In the genomic region with DNA sequence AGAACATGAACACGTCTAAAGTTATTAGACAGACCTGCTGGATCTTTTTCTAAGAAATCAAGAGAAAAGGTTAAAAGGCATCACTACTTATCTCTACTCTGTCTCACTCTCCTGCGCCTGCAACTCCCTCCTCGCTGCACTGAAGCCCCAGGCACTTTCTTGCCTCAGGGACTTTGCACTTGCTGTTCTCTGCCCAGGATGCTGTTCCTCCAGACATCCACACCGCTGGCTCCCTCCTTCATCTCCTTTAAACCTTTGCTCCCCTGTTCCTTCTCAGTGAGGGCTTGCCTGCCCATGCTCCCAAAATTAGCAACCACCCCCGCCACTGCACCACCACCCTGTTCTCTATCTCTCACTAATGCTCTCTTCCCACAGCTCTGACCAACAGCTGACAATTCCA, we compare ENCODE assay signal across 5 cellular contexts.
"Had no signal": no experiment of that assay in that cellular context is flagged by ENCODE, and none has a peak within 500 bp of the region (broad histone marks: within the 10 kb centered on the region; RNA-seq: fewer than 3 reads in every experiment).

No MANE protein-coding gene starts in this region.

- H3K9me3 ChIP-seq: HAP-1 had no signal

- H3K36me3 ChIP-seq: HAP-1 had no signal

- H3K4me3 ChIP-seq: GM23248, HAP-1, K562 had no signal

- H3K4me1 ChIP-seq: HAP-1 had no signal

- H3K27ac ChIP-seq: GM23248 had no signal

- DNase-seq: GM23248, GOT3, IMR-90 had no signal
